In the genomic region with DNA sequence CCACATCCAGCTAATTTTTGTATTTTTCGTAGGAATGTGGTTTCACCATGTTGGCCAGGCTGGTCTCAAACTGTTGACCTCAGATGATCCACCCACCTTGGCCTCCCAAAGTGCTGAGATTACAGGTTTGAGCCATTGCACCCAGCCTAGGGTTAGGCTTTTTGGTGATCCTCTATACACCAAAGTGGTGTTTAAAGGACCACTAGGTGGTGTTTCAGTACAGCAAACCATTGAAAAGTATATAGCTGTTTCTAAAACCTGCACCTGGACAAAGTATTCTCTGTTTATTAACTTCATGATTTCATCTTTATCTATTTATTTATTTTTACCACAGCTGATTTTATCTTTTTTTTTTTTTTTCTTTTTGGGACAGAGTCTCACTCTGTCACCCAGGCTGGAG, we compare ENCODE assay signal across 10 cellular contexts.
A peak's percentile ranks its signal among the peaks of the same experiment; 100 is the strongest.
DNase-seq lines count a peak whose midpoint lies in the region; ATAC-seq and TF ChIP-seq lines count a peak whose summit lies in the region.
"Had no signal": no experiment of that assay in that cellular context is flagged by ENCODE, and none has a peak within 500 bp of the region (broad histone marks: within the 10 kb centered on the region; RNA-seq: fewer than 3 reads in every experiment).

No MANE protein-coding gene starts in this region.

- TF ChIP-seq CTCF in AG09309 (IDR thresholded peaks at IDR 0.05; ENCODE audit: control insufficient read depth, insufficient read depth, low read depth, low read length, missing control alignments) (peak; percentile 33), GM13977 (IDR thresholded peaks at IDR 0.05; ENCODE audit: extremely low read depth, insufficient read depth, missing control alignments) (peak; percentile 62), OCI-LY3 (IDR thresholded peaks at IDR 0.05; ENCODE audit: low read depth, low read length) (peak; percentile 55), fibroblast of mammary gland (conservative IDR thresholded peaks at IDR 0.05; ENCODE audit: control insufficient read depth, insufficient read depth, low read depth, low read length) (peak; percentile 44)

- no peak for DNase-seq in AG09309 (ENCODE audit: low read depth)
- DNase-seq in GM13977 (ENCODE audit: low spot score), result peak; percentile 39
- DNase-seq in fibroblast of mammary gland (ENCODE audit: low read depth), result peak; percentile 31
- no peak for DNase-seq in NCI-H774 (lab: John Stamatoyannopoulos, UW)
- DNase-seq: NK-92 treated with Interleukin-12 subunit alpha and Interleukin-12 subunit beta, amount 100 ng/mL, for 24 hours had no signal

- no peaks in the 10 kb centered on the region for H4K20me1 ChIP-seq in OCI-LY3 (ENCODE audit: insufficient read depth, low read length)

- H3K36me3 ChIP-seq in OCI-LY3 (replicated peaks; ENCODE audit: low read depth, low read length), result no peaks in the 10 kb centered on the region

- H3K9ac ChIP-seq in OCI-LY3 (ENCODE audit: low read length), result no peak overlapping the region

- peaks cover 15% of the 10 kb centered on the region for H3K4me1 ChIP-seq in OCI-LY3 (ENCODE audit: low read length)

- no peak overlapping the region for H3K27ac ChIP-seq in OCI-LY3 (ENCODE audit: low read length)

- H3K9me3 ChIP-seq in OCI-LY3 (ENCODE audit: insufficient read depth, low read length), result no peaks in the 10 kb centered on the region

- ATAC-seq in GM18868 (IDR thresholded peaks at IDR 0.05; ENCODE audit: unreplicated experiment) (no peak), HG03469 (IDR thresholded peaks at IDR 0.05; ENCODE audit: unreplicated experiment) (no peak), GM21717 (IDR thresholded peaks at IDR 0.05; ENCODE audit: unreplicated experiment) (no peak)
- ATAC-seq: esophagus mucosa had no signal

- no peaks in the 10 kb centered on the region for H3K79me2 ChIP-seq in OCI-LY3 (ENCODE audit: low read length)

- H3K4me3 ChIP-seq in AG09309 (ENCODE audit: control insufficient read depth, low read depth, low read length) (no peak overlapping the region), OCI-LY3 (ENCODE audit: low read length) (no peak overlapping the region), fibroblast of mammary gland (ENCODE audit: control insufficient read depth, low read depth, low read length) (no peak overlapping the region)

- H3K27me3 ChIP-seq in OCI-LY3 (ENCODE audit: low read depth, low read length), result no peaks in the 10 kb centered on the region

- in situ Hi-C loops in GM13977 (cut with MboI; ENCODE audit: low pct_unique_long_range_greater_than_20kb, low sequenced_read_pairs, unreplicated experiment), result no loop called here

- H3K4me2 ChIP-seq in OCI-LY3 (ENCODE audit: low read length), result no peak overlapping the region

- no peak overlapping the region for H2AFZ ChIP-seq in OCI-LY3 (ENCODE audit: low read depth, low read length)

Comparison
In these comparisons a context has a peak if more than half of its experiments do, and no peak if none do; other contexts are left out.
1. DNase-seq: peak in GM13977 (single experiment) and fibroblast of mammary gland (single experiment); none in AG09309 (single experiment) and NCI-H774 (single experiment).
2. Peak in every context shown above with its lines, with median percentiles within 50 percentile points of each other: CTCF ChIP-seq.